Comparison of ENCODE assay signal across 11 cellular contexts in the genomic region with DNA sequence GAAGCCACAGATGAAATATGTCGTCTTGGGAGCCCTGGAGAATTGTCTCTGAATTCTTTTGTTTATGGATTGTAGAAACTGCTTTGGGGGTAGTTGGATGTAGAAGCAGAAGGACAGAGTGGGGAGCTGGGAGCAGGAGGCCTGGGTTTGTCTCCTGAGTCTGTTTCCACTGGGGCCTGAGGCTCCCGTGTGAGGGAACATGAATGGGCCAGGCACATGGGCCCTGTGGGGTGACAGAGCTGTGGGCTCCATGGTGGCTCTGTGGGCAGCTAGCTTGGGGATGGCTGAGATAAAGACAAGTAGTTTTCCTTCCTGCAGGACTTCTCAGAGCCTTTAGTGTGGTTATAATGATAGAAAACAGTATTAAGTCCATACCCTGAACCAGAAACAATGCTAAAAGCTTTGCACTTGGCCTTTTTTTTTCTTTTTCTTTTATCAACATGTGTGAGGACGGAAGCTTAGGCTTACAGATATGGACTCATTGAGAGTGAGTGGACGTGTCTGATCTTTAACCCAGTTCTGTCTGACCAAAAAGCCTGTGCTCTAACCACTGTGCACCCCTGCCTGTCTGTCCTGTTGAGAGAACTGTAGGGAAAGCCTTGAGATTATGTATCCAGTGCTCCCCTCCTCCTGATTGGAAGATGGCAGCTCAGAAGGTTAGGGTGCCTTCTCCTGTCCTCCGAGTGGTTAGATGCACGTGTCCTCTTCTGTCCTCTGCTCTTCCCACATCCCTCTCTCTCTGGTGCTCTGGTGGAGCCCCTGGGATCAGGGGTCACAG.
DNase-seq lines count a peak whose midpoint lies in the region; ATAC-seq and TF ChIP-seq lines count a peak whose summit lies in the region.
"Had no signal": no experiment of that assay in that cellular context is flagged by ENCODE, and none has a peak within 500 bp of the region (broad histone marks: within the 10 kb centered on the region; RNA-seq: fewer than 3 reads in every experiment).

No MANE protein-coding gene starts in this region.

- 84% methylated on average over 6 of the region's 6 CpGs for WGBS in mammary epithelial cell (ENCODE audit: low coverage, missing lambda C conversion rate)
- WGBS in thymus = 66% methylated on average over 6 of the region's 6 CpGs
- 53 to 55% methylated on average over 6 of the region's 6 CpGs for WGBS in body of pancreas, 2 donors

- H3K79me2 ChIP-seq in mammary epithelial cell (ENCODE audit: insufficient read depth, low read length) = peaks cover 60% of the 10 kb centered on the region
- H3K79me2 ChIP-seq in PC-9 (ENCODE audit: low read depth) = no peaks in the 10 kb centered on the region

- DNase-seq in mammary epithelial cell = no peak
- DNase-seq in MCF 10A (ENCODE audit: unreplicated experiment) = no peak
- DNase-seq in ecto neural progenitor cell (ENCODE audit: low spot score) = peak; percentile 15
- DNase-seq in body of pancreas = no peak
- no peak for DNase-seq in COLO829 (ENCODE audit: low spot score)
- no peak for DNase-seq in PC-9
- DNase-seq: cortex of kidney had no signal

- peak overlapping the region; percentile 25 to 58 (median 29) for H3K4me3 ChIP-seq in mammary epithelial cell (replicated peaks in 1 of 3; ENCODE audit: insufficient read depth in 1 of 3, low read depth in 2 of 3, low read length in 3 of 3)
- H3K4me3 ChIP-seq in thymus (ENCODE audit: low read length) = peak overlapping the region; percentile 38
- H3K4me3 ChIP-seq in body of pancreas = no peak overlapping the region
- no peak overlapping the region for H3K4me3 ChIP-seq in PC-9
- H3K4me3 ChIP-seq: lung had no signal

- CTCF ChIA-PET in mammary epithelial cell (lab: Charles Lee; ENCODE audit: low non-redundant PET) = interaction anchor here (0.6 to 1.0 kb wide), 3 partner anchors 10 to 372 kb away, joined by 3 to 5 read pairs (median 4); no protein-coding TSS in a partner anchor
- CTCF ChIA-PET in MCF 10A (lab: Yijun Ruan, JAX) = interaction anchor here (0.6 to 14.5 kb wide), 47 partner anchors 9 to 1840 kb away, joined by 3 to 360 read pairs (median 5); a partner anchor contains a TSS
- CTCF ChIA-PET in PC-9 (lab: Charles Lee) = interaction anchor here (1.0 kb wide), 1 partner anchor 101 kb away, joined by 4 read pairs; no protein-coding TSS in a partner anchor

- H3K27ac Mint-ChIP-seq in MCF 10A (ENCODE audit: low read depth, unreplicated experiment) = no peak overlapping the region
- peak overlapping the region; percentile 90 for H3K27ac Mint-ChIP-seq in T-helper 1 cell treated with Interleukin-12 subunit alpha and Interleukin-12 subunit beta and Interleukin-4 antibody, amounts not matched to agents 30 μg/mL and 1 μg/mL, for 36 hours

- H3K4me2 ChIP-seq in mammary epithelial cell (ENCODE audit: insufficient read depth, low read depth, low read length) = peak overlapping the region; percentile 67
- no peak overlapping the region for H3K4me2 ChIP-seq in PC-9

- H3K36me3 Mint-ChIP-seq in MCF 10A (ENCODE audit: insufficient read depth, unreplicated experiment) = no peaks in the 10 kb centered on the region
- H3K36me3 Mint-ChIP-seq in T-helper 1 cell treated with Interleukin-12 subunit alpha and Interleukin-12 subunit beta and Interleukin-4 antibody, amounts not matched to agents 30 μg/mL and 1 μg/mL, for 36 hours (ENCODE audit: low read depth) = no peaks in the 10 kb centered on the region

- no peaks in the 10 kb centered on the region for H3K9me3 Mint-ChIP-seq in MCF 10A (ENCODE audit: unreplicated experiment)
- H3K9me3 Mint-ChIP-seq in T-helper 1 cell treated with Interleukin-12 subunit alpha and Interleukin-12 subunit beta and Interleukin-4 antibody, amounts not matched to agents 30 μg/mL and 1 μg/mL, for 36 hours = no peaks in the 10 kb centered on the region

- BruUV-seq in mammary epithelial cell (replicated peaks; lab: Mats Ljungman, UMichigan) (no TSS peak), MCF 10A (replicated peaks; lab: Mats Ljungman, UMichigan) (no TSS peak), PC-9 (replicated peaks; lab: Mats Ljungman, UMichigan) (no TSS peak)

- H3K4me1 ChIP-seq in mammary epithelial cell (ENCODE audit: insufficient read depth, low read length) (peaks cover 58% of the 10 kb centered on the region), thymus (ENCODE audit: control insufficient read depth, insufficient read depth, low read length) (peaks cover 40% of the 10 kb centered on the region), body of pancreas (peaks cover 9% of the 10 kb centered on the region), PC-9 (replicated peaks; ENCODE audit: insufficient read depth) (no peaks in the 10 kb centered on the region)

- no peaks in the 10 kb centered on the region for H4K20me1 ChIP-seq in mammary epithelial cell (ENCODE audit: insufficient read depth, low read length)
- H4K20me1 ChIP-seq in PC-9 (ENCODE audit: insufficient read depth) = no peaks in the 10 kb centered on the region

- dilution Hi-C loops in mammary epithelial cell (cut with HindIII; ENCODE audit: low sequenced_read_pairs) = no loop called here

- H3K27me3 ChIP-seq in mammary epithelial cell (ENCODE audit: insufficient read depth, low read length) (no peaks in the 10 kb centered on the region), thymus (ENCODE audit: control insufficient read depth, insufficient read depth) (no peaks in the 10 kb centered on the region), body of pancreas (peaks cover 0 to 6% of the 10 kb centered on the region in 2 donors), PC-9 (ENCODE audit: insufficient read depth, low read depth) (no peaks in the 10 kb centered on the region)

- H2AFZ ChIP-seq in mammary epithelial cell (ENCODE audit: low read depth, low read length) = no peak overlapping the region
- H2AFZ ChIP-seq in PC-9 = no peak overlapping the region

- peak overlapping the region; percentile 53 for H3K9ac ChIP-seq in mammary epithelial cell (ENCODE audit: insufficient read depth, low read length)

- in situ Hi-C loops in mammary epithelial cell (cut with MboI; ENCODE audit: low sequenced_read_pairs in 2 of 2) = loop anchor here in 1 of 2 donors (10.0 to 25.0 kb wide), 2 partner anchors 82 to 156 kb away; no protein-coding TSS in a partner anchor

- no peak overlapping the region for H3K4me3 Mint-ChIP-seq in MCF 10A (ENCODE audit: unreplicated experiment)
- peak overlapping the region; percentile 78 for H3K4me3 Mint-ChIP-seq in T-helper 1 cell treated with Interleukin-12 subunit alpha and Interleukin-12 subunit beta and Interleukin-4 antibody, amounts not matched to agents 30 μg/mL and 1 μg/mL, for 36 hours

- peaks cover 20% of the 10 kb centered on the region for H3K4me1 Mint-ChIP-seq in MCF 10A (ENCODE audit: insufficient read depth, unreplicated experiment)
- peaks cover 38% of the 10 kb centered on the region for H3K4me1 Mint-ChIP-seq in T-helper 1 cell treated with Interleukin-12 subunit alpha and Interleukin-12 subunit beta and Interleukin-4 antibody, amounts not matched to agents 30 μg/mL and 1 μg/mL, for 36 hours (ENCODE audit: low read depth)

- H3K36me3 ChIP-seq in mammary epithelial cell (ENCODE audit: insufficient read depth, low read length) (no peaks in the 10 kb centered on the region), thymus (ENCODE audit: control insufficient read depth, insufficient read depth) (no peaks in the 10 kb centered on the region), body of pancreas (replicated peaks in 1 of 2; ENCODE audit: insufficient read depth in 1 of 2, low read depth in 2 of 2) (no peaks in the 10 kb centered on the region), PC-9 (ENCODE audit: low read depth) (no peaks in the 10 kb centered on the region)

- no peaks in the 10 kb centered on the region for H3K27me3 Mint-ChIP-seq in MCF 10A (ENCODE audit: insufficient read depth, unreplicated experiment)
- peaks cover 4% of the 10 kb centered on the region for H3K27me3 Mint-ChIP-seq in T-helper 1 cell treated with Interleukin-12 subunit alpha and Interleukin-12 subunit beta and Interleukin-4 antibody, amounts not matched to agents 30 μg/mL and 1 μg/mL, for 36 hours (ENCODE audit: low read depth)

- no peak for ATAC-seq in body of pancreas

- no peaks in the 10 kb centered on the region for H3F3A ChIP-seq in PC-9 (ENCODE audit: insufficient read depth, low read depth)

- H3K9me2 ChIP-seq in PC-9 (ENCODE audit: insufficient read depth) = no peaks in the 10 kb centered on the region

- POLR2A ChIA-PET in MCF 10A (lab: Yijun Ruan, JAX) (interaction anchor here (0.6 to 1.4 kb wide), 4 partner anchors 15 to 116 kb away, joined by 3 to 4 read pairs (median 3); no protein-coding TSS in a partner anchor), PC-9 (lab: Charles Lee; ENCODE audit: unreplicated experiment) (interaction anchor here (0.6 kb wide), 1 partner anchor 68 kb away, joined by 6 read pairs; no protein-coding TSS in a partner anchor)

- intact Hi-C loops in mammary epithelial cell (cut with micrococcal nuclease) = loop anchor here (1.0 to 10.0 kb wide), 7 partner anchors 80 to 1198 kb away; a partner anchor contains a TSS
- intact Hi-C loops in MCF 10A (cut with micrococcal nuclease) = loop anchor here (1.0 to 2.0 kb wide), 2 partner anchors 154 to 207 kb away; no protein-coding TSS in a partner anchor
- intact Hi-C loops in body of pancreas (cut with DNase I) = no loop called here
- intact Hi-C loops in PC-9 (cut with micrococcal nuclease; ENCODE audit: unreplicated experiment) = loop anchor here (1.0 to 10.0 kb wide), 4 partner anchors 207 to 1840 kb away; no protein-coding TSS in a partner anchor

- TF ChIP-seq CTCF in mammary epithelial cell (conservative IDR thresholded peaks at IDR 0.05 in 1 of 2, IDR thresholded peaks at IDR 0.05 in 1 of 2; ENCODE audit: extremely low read depth in 1 of 2, insufficient read depth in 1 of 2, low read depth in 1 of 2, low read length in 2 of 2) = no peak
- TF ChIP-seq CTCF in MCF 10A (IDR thresholded peaks at IDR 0.05; ENCODE audit: unreplicated experiment) = no peak
- TF ChIP-seq CTCF in body of pancreas (IDR thresholded peaks at IDR 0.05) = no peak
- TF ChIP-seq CTCF in PC-9 (conservative IDR thresholded peaks at IDR 0.05) = no peak

- H3K9me3 ChIP-seq in mammary epithelial cell (replicated peaks; ENCODE audit: insufficient read depth, low read length) = no peaks in the 10 kb centered on the region
- H3K9me3 ChIP-seq in thymus (ENCODE audit: control insufficient read depth) = no peaks in the 10 kb centered on the region
- H3K9me3 ChIP-seq in body of pancreas = no peaks in the 10 kb centered on the region
- H3K9me3 ChIP-seq in PC-9 (ENCODE audit: insufficient read depth, low read depth) = no peaks in the 10 kb centered on the region

- peak overlapping the region; percentile 18 for H3K27ac ChIP-seq in mammary epithelial cell (ENCODE audit: insufficient read depth, low read depth, low read length)
- no peak overlapping the region for H3K27ac ChIP-seq in thymus (ENCODE audit: low read depth)
- no peak overlapping the region for H3K27ac ChIP-seq in body of pancreas
- no peak overlapping the region for H3K27ac ChIP-seq in PC-9
- H3K27ac ChIP-seq: C4-2B had no signal

- TF ChIP-seq POLR2A in body of pancreas (IDR thresholded peaks at IDR 0.05) = no peak

Comparison
In these comparisons a context has a peak if more than half of its experiments do, and no peak if none do; other contexts are left out.
1. H3K4me3 ChIP-seq: peak in mammary epithelial cell (3 of 3) and thymus (single experiment); none in body of pancreas (0 of 2) and PC-9 (single experiment).